In genomic region chr18:77209587-77209986, GRCh38 we compare ENCODE assay signal across 13 cellular contexts. TPM values are rescaled to one million over a fixed set of nuclear protein-coding genes. Genes with fewer than 3 reads are reported as not detected.
DNase-seq lines count a peak whose midpoint lies in the region; ATAC-seq and TF ChIP-seq lines count a peak whose summit lies in the region.
"Had no signal": no experiment of that assay in that cellular context is flagged by ENCODE, and none has a peak within 500 bp of the region (broad histone marks: within the 10 kb centered on the region; RNA-seq: fewer than 3 reads in every experiment).

No MANE protein-coding gene starts in this region.

- no peak for ATAC-seq in activated T-cell treated with anti-CD3 and anti-CD28 coated beads, Interleukin-2, amount 50 U/mL, for 72 hours (replicated peaks in 1 of 2)
- no peak for ATAC-seq in stimulated activated naive B cell treated with anti-CD40 and anti-IgM and Interleukin-4, amounts not matched to agents 10 μg/mL and 1 μg/mL and 100 μg/mL, for 72 hours (replicated peaks)
- ATAC-seq in HG03108 (IDR thresholded peaks at IDR 0.05; ENCODE audit: unreplicated experiment) = no peak

- no peaks in the 10 kb centered on the region for H3K36me3 ChIP-seq in SJSA1
- H3K36me3 ChIP-seq in tibial nerve = no peaks in the 10 kb centered on the region
- H3K36me3 ChIP-seq: BE2C had no signal

- no peak for DNase-seq in activated T-cell treated with anti-CD3 and anti-CD28 coated beads, Interleukin-2, amount 50 U/mL, for 72 hours
- no peak for DNase-seq in activated T-cell treated with anti-CD3 and anti-CD28 coated beads, Interleukin-2, amount 50 U/mL, for 48 hours
- peak; percentile 66 to 82 for DNase-seq in SJSA1 (ENCODE audit: low read depth in 1 of 2, low spot score in 2 of 2)
- peak; percentile 60 for DNase-seq in fibroblast of peridontal ligament (ENCODE audit: extremely low read depth)
- no peak for DNase-seq in stimulated activated naive B cell treated with anti-CD40 and anti-IgM and Interleukin-4, amounts not matched to agents 10 μg/mL and 1 μg/mL and 100 μg/mL, for 72 hours
- DNase-seq in tibial nerve (ENCODE audit: low spot score in 2 of 2) = no peak
- no peak for DNase-seq in NCI-H526 (lab: John Stamatoyannopoulos, UW)
- DNase-seq: BE2C, NCI-H2171, SHP77 had no signal

- H3K27ac ChIP-seq in SJSA1 (peak overlapping the region; percentile 82), tibial nerve (peak overlapping the region in 1 of 4 donors; percentile 48)

- TF ChIP-seq EP300 in tibial nerve (IDR thresholded peaks at IDR 0.05) = no peak

- no peak for TF ChIP-seq CTCF in tibial nerve (IDR thresholded peaks at IDR 0.05)

- H3K4me3 Mint-ChIP-seq in activated T-cell treated with anti-CD3 and anti-CD28 coated beads, Interleukin-2, amount 50 U/mL, for 72 hours = peak overlapping the region; percentile 78 to 99
- peak overlapping the region; percentile 83 to 84 for H3K4me3 Mint-ChIP-seq in stimulated activated naive B cell treated with anti-CD40 and anti-IgM and Interleukin-4, amounts not matched to agents 10 μg/mL and 1 μg/mL and 100 μg/mL, for 72 hours
- H3K4me3 Mint-ChIP-seq: mesothelial cell of epicardium had no signal

- H3K27me3 ChIP-seq in SJSA1 (replicated peaks) (no peaks in the 10 kb centered on the region), tibial nerve (no peaks in the 10 kb centered on the region)
- H3K27me3 ChIP-seq: BE2C had no signal

- no peaks in the 10 kb centered on the region for H3K27me3 Mint-ChIP-seq in activated T-cell treated with anti-CD3 and anti-CD28 coated beads, Interleukin-2, amount 50 U/mL, for 72 hours (ENCODE audit: low read depth)
- H3K27me3 Mint-ChIP-seq in stimulated activated naive B cell treated with anti-CD40 and anti-IgM and Interleukin-4, amounts not matched to agents 10 μg/mL and 1 μg/mL and 100 μg/mL, for 72 hours = no peaks in the 10 kb centered on the region

- no peak overlapping the region for H3K4me3 ChIP-seq in SJSA1
- no peak overlapping the region for H3K4me3 ChIP-seq in tibial nerve

- 86 to 96% methylated on average over 12 of the region's 12 CpGs for WGBS in tibial nerve, 2 donors

- peaks cover 44% of the 10 kb centered on the region for H3K4me1 Mint-ChIP-seq in activated T-cell treated with anti-CD3 and anti-CD28 coated beads, Interleukin-2, amount 50 U/mL, for 72 hours (ENCODE audit: low read depth)
- peaks cover 15 to 33% of the 10 kb centered on the region in 2 donors for H3K4me1 Mint-ChIP-seq in stimulated activated naive B cell treated with anti-CD40 and anti-IgM and Interleukin-4, amounts not matched to agents 10 μg/mL and 1 μg/mL and 100 μg/mL, for 72 hours

- H3K36me3 Mint-ChIP-seq in activated T-cell treated with anti-CD3 and anti-CD28 coated beads, Interleukin-2, amount 50 U/mL, for 72 hours (ENCODE audit: insufficient read depth in 2 of 2) = no peaks in the 10 kb centered on the region
- no peaks in the 10 kb centered on the region for H3K36me3 Mint-ChIP-seq in stimulated activated naive B cell treated with anti-CD40 and anti-IgM and Interleukin-4, amounts not matched to agents 10 μg/mL and 1 μg/mL and 100 μg/mL, for 72 hours
- H3K36me3 Mint-ChIP-seq: mesothelial cell of epicardium had no signal

- no peak for TF ChIP-seq POLR2A in tibial nerve (IDR thresholded peaks at IDR 0.05)

- H3K4me1 ChIP-seq in SJSA1 (replicated peaks) (peaks cover 52% of the 10 kb centered on the region), tibial nerve (peaks cover 2 to 54% (median 16%) of the 10 kb centered on the region in 4 donors)
- H3K4me1 ChIP-seq: BE2C had no signal

- no peaks in the 10 kb centered on the region for H3K9me3 Mint-ChIP-seq in activated T-cell treated with anti-CD3 and anti-CD28 coated beads, Interleukin-2, amount 50 U/mL, for 72 hours
- no peaks in the 10 kb centered on the region for H3K9me3 Mint-ChIP-seq in stimulated activated naive B cell treated with anti-CD40 and anti-IgM and Interleukin-4, amounts not matched to agents 10 μg/mL and 1 μg/mL and 100 μg/mL, for 72 hours
- H3K9me3 Mint-ChIP-seq: mesothelial cell of epicardium had no signal

- H3K27ac Mint-ChIP-seq in activated T-cell treated with anti-CD3 and anti-CD28 coated beads, Interleukin-2, amount 50 U/mL, for 72 hours = peak overlapping the region; percentile 100
- H3K27ac Mint-ChIP-seq in stimulated activated naive B cell treated with anti-CD40 and anti-IgM and Interleukin-4, amounts not matched to agents 10 μg/mL and 1 μg/mL and 100 μg/mL, for 72 hours = peak overlapping the region; percentile 92
- H3K27ac Mint-ChIP-seq: mesothelial cell of epicardium had no signal

- H3K9me3 ChIP-seq in SJSA1 (replicated peaks) (no peaks in the 10 kb centered on the region), tibial nerve (no peaks in the 10 kb centered on the region)
- H3K9me3 ChIP-seq: BE2C had no signal

RNA-seq across cellular contexts. Expression of gene GALR1, which starts 40.1 kb away (rescaled TPM):
- total RNA-seq in activated T-cell treated with anti-CD3 and anti-CD28 coated beads, Interleukin-2, amount 50 U/mL, for 72 hours = not detected
- not detected in 2 replicates for total RNA-seq in SJSA1 (2014; rRNA removed; shearing (Covaris generic))
- total RNA-seq in tibial nerve = 1 to 10 TPM in 1 of 4 donors, under 1 TPM in 2, not detected in 1; 0.42 to 1.2 (median 0.87) TPM
- total RNA-seq: activated CD8-positive, alpha-beta memory T cell treated with anti-CD3 and anti-CD28 coated beads for 36 hours; mesothelial cell of epicardium had no signal

Comparison
In these comparisons a context has a peak if more than half of its experiments do, and no peak if none do; other contexts are left out.
1. DNase-seq: peak in SJSA1 (2 of 2) and fibroblast of peridontal ligament (single experiment); none in activated T-cell treated with anti-CD3 and anti-CD28 coated beads, Interleukin-2, amount 50 U/mL, for 72 hours (0 of 2), activated T-cell treated with anti-CD3 and anti-CD28 coated beads, Interleukin-2, amount 50 U/mL, for 48 hours (0 of 2), stimulated activated naive B cell treated with anti-CD40 and anti-IgM and Interleukin-4, amounts not matched to agents 10 μg/mL and 1 μg/mL and 100 μg/mL, for 72 hours (single experiment), tibial nerve (0 of 2) and NCI-H526 (0 of 2).